ENCODE assay signal across 22 cellular contexts in genomic region chr11:122025757-122026156, GRCh38.
"Had no signal": no experiment of that assay in that cellular context is flagged by ENCODE, and none has a peak within 500 bp of the region (broad histone marks: within the 10 kb centered on the region; RNA-seq: fewer than 3 reads in every experiment).

No MANE protein-coding gene starts in this region.

- DNase-seq: activated CD4-positive, alpha-beta T cell treated with anti-CD3 and anti-CD28 coated beads for 1 hour; activated CD4-positive, alpha-beta T cell treated with anti-CD3 and anti-CD28 coated beads, Interleukin-2, amount 50 U/mL, for 4 hours; activated CD8-positive, alpha-beta memory T cell treated with anti-CD3 and anti-CD28 coated beads, Interleukin-2, amount 50 U/mL, for 48 hours; activated naive CD4-positive, alpha-beta T cell; activated T-cell treated with anti-CD3 and anti-CD28 coated beads, Interleukin-2, amount 50 U/mL, for 4 hours; adrenal gland; brain microvascular endothelial cell; central memory CD4-positive, alpha-beta T cell; effector memory CD4-positive, alpha-beta T cell; heart right ventricle; kidney glomerular epithelial cell; left lung; natural killer cell; stimulated activated CD4-positive, alpha-beta T cell treated with anti-CD3 and anti-CD28 coated beads, Interleukin-12 subunit alpha, Interleukin-12 subunit beta, amount 100 ng/mL, for 4 hours; stimulated activated CD4-positive, alpha-beta T cell treated with anti-CD3 and anti-CD28 coated beads, Interleukin-4, amount 100 ng/mL, for 4 hours; stimulated activated naive CD8-positive, alpha-beta T cell treated with anti-CD3 and anti-CD28 coated beads, Interleukin-15, Interleukin-2, amounts not matched to agents 100 U/mL and 50 U/mL, for 24 hours; upper lobe of right lung had no signal

- H3K4me1 ChIP-seq: adrenal gland, left lung, prostate gland, right atrium auricular region, upper lobe of right lung had no signal

- H3K9me3 ChIP-seq: adrenal gland, ascending aorta, left lung, prostate gland, right atrium auricular region, upper lobe of right lung had no signal

- H3K4me3 ChIP-seq: adrenal gland, ascending aorta, heart right ventricle, left lung, prostate gland, right atrium auricular region, upper lobe of right lung had no signal

- H3K36me3 ChIP-seq: adrenal gland, ascending aorta, brain microvascular endothelial cell, heart right ventricle, left lung, prostate gland, right atrium auricular region, upper lobe of right lung had no signal

- ATAC-seq: activated T-cell treated with anti-CD3 and anti-CD28 coated beads, Interleukin-2, amount 50 U/mL, for 4 hours; esophagus mucosa; heart right ventricle; left lung; natural killer cell; stimulated activated naive CD8-positive, alpha-beta T cell treated with anti-CD3 and anti-CD28 coated beads, Interleukin-15, Interleukin-2, amounts not matched to agents 100 U/mL and 50 U/mL, for 24 hours; upper lobe of right lung had no signal

- H3K27me3 ChIP-seq: adrenal gland, ascending aorta, brain microvascular endothelial cell, heart right ventricle, left lung, right atrium auricular region, upper lobe of right lung had no signal

- H3K27ac ChIP-seq: adrenal gland, ascending aorta, brain microvascular endothelial cell, heart right ventricle, left lung, prostate gland, right atrium auricular region, upper lobe of right lung, VCaP had no signal
